ENCODE assay signal across 8 cellular contexts in the genomic region with DNA sequence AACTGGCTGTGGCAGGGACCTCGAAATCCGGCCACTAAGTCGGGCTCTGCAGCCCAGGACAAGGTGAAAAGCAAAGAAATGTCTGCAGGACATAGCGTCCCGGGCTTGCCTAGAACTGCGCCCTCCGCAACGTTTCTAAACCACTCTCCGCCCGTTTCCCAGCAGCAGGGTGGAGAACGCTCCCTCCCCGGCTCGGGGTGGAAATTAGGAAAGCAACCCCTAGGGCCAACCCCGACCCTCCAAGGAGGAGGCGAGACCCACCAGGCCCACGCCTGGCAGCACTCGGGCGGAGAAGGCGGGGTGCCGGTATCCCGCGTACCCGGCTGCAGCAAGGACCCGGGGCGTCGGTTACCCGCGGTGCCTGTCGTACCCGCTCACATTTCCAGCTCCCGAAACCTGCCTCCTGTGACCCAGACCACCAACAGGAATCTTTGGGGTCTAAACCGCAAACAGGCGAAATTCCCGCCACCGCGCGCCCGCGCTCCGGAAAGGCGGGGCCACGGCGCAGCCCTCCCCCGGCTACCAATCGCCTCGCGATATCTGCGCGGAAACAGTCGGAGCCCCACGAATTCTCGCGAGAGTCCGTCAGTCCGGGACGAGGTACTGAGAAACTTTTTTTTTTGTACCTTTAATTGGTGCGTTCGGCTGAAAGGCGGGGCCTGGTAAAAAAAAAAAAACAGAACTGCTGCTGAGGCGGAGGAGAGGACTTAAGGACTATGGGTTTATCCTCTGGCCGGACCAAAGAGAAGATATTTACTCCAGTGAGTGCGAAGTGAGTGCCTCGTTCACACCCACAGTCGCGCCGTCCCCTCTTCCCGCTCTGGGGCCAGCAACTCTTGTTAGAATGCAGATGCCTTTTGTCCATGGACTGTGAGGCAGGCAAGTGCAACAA. TPM values are rescaled to one million over a fixed set of nuclear protein-coding genes. Genes with fewer than 3 reads are reported as not detected.
A peak's percentile ranks its signal among the peaks of the same experiment; 100 is the strongest.
DNase-seq lines count a peak whose midpoint lies in the region; ATAC-seq lines count a peak whose summit lies in the region.

A gene with protein sequence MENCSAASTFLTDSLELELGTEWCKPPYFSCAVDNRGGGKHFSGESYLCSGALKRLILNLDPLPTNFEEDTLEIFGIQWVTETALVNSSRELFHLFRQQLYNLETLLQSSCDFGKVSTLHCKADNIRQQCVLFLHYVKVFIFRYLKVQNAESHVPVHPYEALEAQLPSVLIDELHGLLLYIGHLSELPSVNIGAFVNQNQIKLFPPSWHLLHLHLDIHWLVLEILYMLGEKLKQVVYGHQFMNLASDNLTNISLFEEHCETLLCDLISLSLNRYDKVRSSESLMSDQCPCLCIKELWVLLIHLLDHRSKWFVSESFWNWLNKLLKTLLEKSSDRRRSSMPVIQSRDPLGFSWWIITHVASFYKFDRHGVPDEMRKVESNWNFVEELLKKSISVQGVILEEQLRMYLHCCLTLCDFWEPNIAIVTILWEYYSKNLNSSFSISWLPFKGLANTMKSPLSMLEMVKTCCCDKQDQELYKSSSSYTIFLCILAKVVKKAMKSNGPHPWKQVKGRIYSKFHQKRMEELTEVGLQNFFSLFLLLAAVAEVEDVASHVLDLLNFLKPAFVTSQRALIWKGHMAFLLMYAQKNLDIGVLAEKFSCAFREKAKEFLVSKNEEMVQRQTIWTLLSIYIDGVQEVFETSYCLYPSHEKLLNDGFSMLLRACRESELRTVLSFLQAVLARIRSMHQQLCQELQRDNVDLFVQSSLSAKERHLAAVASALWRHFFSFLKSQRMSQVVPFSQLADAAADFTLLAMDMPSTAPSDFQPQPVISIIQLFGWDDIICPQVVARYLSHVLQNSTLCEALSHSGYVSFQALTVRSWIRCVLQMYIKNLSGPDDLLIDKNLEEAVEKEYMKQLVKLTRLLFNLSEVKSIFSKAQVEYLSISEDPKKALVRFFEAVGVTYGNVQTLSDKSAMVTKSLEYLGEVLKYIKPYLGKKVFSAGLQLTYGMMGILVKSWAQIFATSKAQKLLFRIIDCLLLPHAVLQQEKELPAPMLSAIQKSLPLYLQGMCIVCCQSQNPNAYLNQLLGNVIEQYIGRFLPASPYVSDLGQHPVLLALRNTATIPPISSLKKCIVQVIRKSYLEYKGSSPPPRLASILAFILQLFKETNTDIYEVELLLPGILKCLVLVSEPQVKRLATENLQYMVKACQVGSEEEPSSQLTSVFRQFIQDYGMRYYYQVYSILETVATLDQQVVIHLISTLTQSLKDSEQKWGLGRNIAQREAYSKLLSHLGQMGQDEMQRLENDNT (minus strand): TSS at position 491 of the 892 bp plus-strand sequence. CDS start 739 bp downstream, outside the sequence.

- peak within 1 kb of the TSS; percentile 84 for H4K5ac ChIP-seq in mesendoderm (ENCODE audit: low read length)

- H3K4me2 ChIP-seq in mesendoderm (ENCODE audit: low read length) = peak within 1 kb of the TSS; percentile 92

- DNase-seq in COR-L47 (lab: John Stamatoyannopoulos, UW) = peak; percentile 95
- peak; percentile 96 for DNase-seq in HT1080 (ENCODE audit: low read depth)
- peak; percentile 89 to 92 for DNase-seq in NOMO-1 (lab: John Stamatoyannopoulos, UW; ENCODE audit: unreplicated experiment in 2 of 2)
- DNase-seq in activated CD8-positive, alpha-beta memory T cell treated with anti-CD3 and anti-CD28 coated beads for 24 hours = peak; percentile 94
- DNase-seq in mesendoderm = peak; percentile 98
- peak; percentile 82 for DNase-seq in stimulated activated CD8-positive, alpha-beta memory T cell treated with anti-CD3 and anti-CD28 coated beads, Interleukin-12 subunit alpha, Interleukin-12 subunit beta, amount 100 ng/mL, for 4 hours (ENCODE audit: low read depth)

- peak within 1 kb of the TSS; percentile 77 for H3K4ac ChIP-seq in mesendoderm (ENCODE audit: low read depth, low read length)

- H2AK5ac ChIP-seq in mesendoderm (ENCODE audit: low read length) = no peak within 1 kb of the TSS

- H3K36me3 ChIP-seq in endocrine pancreas (ENCODE audit: control insufficient read depth, insufficient read depth, low read length) (no peaks in the 10 kb centered on the region), mesendoderm (ENCODE audit: control insufficient read depth, insufficient read depth, low read length) (no peaks in the 10 kb centered on the region)

- H3K18ac ChIP-seq in mesendoderm (ENCODE audit: low read length) = peak within 1 kb of the TSS; percentile 97

- ATAC-seq in GM21367 (IDR thresholded peaks at IDR 0.05; ENCODE audit: unreplicated experiment) = peak; percentile 97

- peak within 1 kb of the TSS; percentile 92 for H3K4me3 ChIP-seq in endocrine pancreas (ENCODE audit: control insufficient read depth, insufficient read depth, low read length)
- H3K4me3 ChIP-seq in mesendoderm (ENCODE audit: low read length) = peak within 1 kb of the TSS; percentile 96

- H3K4me1 ChIP-seq in endocrine pancreas (ENCODE audit: control insufficient read depth, insufficient read depth, low read length) = peaks cover 13% of the 10 kb centered on the region
- no peaks in the 10 kb centered on the region for H3K4me1 ChIP-seq in mesendoderm (ENCODE audit: control insufficient read depth, low read depth, low read length)

- peaks cover 7% of the 10 kb centered on the region for H3K79me2 ChIP-seq in mesendoderm (ENCODE audit: control insufficient read depth, insufficient read depth, low read length)

- no peaks in the 10 kb centered on the region for H3K79me1 ChIP-seq in mesendoderm (ENCODE audit: low read length)

- no peak within 1 kb of the TSS for H2BK5ac ChIP-seq in mesendoderm (ENCODE audit: low read length)

- no peaks in the 10 kb centered on the region for H3K9me3 ChIP-seq in endocrine pancreas (ENCODE audit: control insufficient read depth, low read length)

- peak within 1 kb of the TSS; percentile 73 for H3K27ac ChIP-seq in mesendoderm (ENCODE audit: low read depth, low read length)

- H3K27me3 ChIP-seq in endocrine pancreas (ENCODE audit: control insufficient read depth, insufficient read depth, low read length) (no peaks in the 10 kb centered on the region), mesendoderm (ENCODE audit: insufficient read depth, low read length, poor library complexity) (no peaks in the 10 kb centered on the region)

- peak within 1 kb of the TSS; percentile 29 for H3K23ac ChIP-seq in mesendoderm (ENCODE audit: low read length)

- H3K56ac ChIP-seq in mesendoderm (ENCODE audit: low read length) = peak within 1 kb of the TSS; percentile 95

- peak within 1 kb of the TSS; percentile 64 for H2BK15ac ChIP-seq in mesendoderm (replicated peaks; ENCODE audit: low read depth)

- no CpG with 5 or more reads among the region's 67 CpGs for WGBS in mesendoderm (ENCODE audit: extremely low coverage, insufficient coverage, low lambda C conversion rate)

- H2BK120ac ChIP-seq in mesendoderm (ENCODE audit: low read depth, low read length) = no peak within 1 kb of the TSS

- H3K9ac ChIP-seq in endocrine pancreas (ENCODE audit: control insufficient read depth, insufficient read depth, low read length) (peak within 1 kb of the TSS; percentile 48), mesendoderm (ENCODE audit: low read length) (peak within 1 kb of the TSS; percentile 97)

- peak within 1 kb of the TSS; percentile 94 for H4K8ac ChIP-seq in mesendoderm (ENCODE audit: low read depth, low read length)

RNA-seq across cellular contexts. Expression of the gene that starts here (rescaled TPM):
- 23.6 and 25.0 TPM in 2 replicates for total RNA-seq in HT1080 (2014; rRNA removed; shearing (Covaris generic))
- polyA plus RNA-seq in HT1080 (2015; cell fraction: cytosol; rRNA removed) = 16.8 and 25.9 TPM in 2 replicates
- polyA plus RNA-seq in HT1080 (2015; cell fraction: nucleus; rRNA removed) = 19.9 and 21.8 TPM in 2 replicates
- polyA plus RNA-seq in mesendoderm (2013, experiment 1 of 2) = 20.7 TPM
- 19.0 TPM for polyA plus RNA-seq in mesendoderm (2013, experiment 2 of 2)

Comparison
In these comparisons a context has a peak if more than half of its experiments do, and no peak if none do; other contexts are left out.
1. Peak in every context shown above with its lines: DNase-seq, ATAC-seq, H3K4me3 ChIP-seq and H3K27ac ChIP-seq.